8 cellular contexts compared by ENCODE assay signal in the genomic region with DNA sequence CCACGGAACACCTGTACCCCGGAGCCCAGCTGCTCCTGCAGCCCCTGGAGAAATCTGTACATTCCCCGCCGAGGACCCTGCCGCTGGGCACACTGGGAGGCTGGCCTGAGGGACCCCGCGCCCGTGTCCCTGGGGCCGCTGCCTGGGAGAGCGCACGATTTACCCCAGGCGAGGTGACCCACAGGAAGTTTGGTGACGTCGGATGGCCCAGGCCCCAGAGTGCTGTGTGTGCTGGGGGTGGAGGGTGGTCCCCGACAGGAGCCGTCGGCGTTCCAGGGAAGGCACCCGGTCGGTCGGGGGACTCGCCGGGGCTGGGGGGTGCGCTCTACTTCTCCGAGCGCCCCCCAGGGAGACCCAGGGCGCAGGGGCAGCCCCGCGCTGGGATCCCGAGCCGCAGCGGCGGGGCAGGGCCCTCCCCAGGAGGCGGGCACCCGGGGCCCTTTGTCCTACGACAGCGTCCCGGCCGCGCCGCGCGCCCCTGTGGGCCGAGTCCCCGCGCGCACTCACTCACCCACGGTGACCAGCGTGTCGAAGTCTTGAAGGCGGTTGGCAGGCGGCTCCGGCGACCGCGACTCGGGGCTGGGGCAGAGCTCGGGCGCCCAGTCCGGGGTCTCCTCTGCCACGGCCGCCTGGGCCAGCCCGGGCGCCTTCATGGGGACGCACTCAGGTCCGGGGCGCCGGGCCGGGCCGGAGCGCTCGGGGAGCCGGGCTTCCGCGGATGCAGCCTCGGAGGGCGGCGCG.
DNase-seq lines count a peak whose midpoint lies in the region; ATAC-seq and TF ChIP-seq lines count a peak whose summit lies in the region.
"Not testable (repeated sequence)": the region's sequence is repeated elsewhere in the genome, so short reads cannot be mapped to it uniquely, and the experiment has no call there.

No MANE protein-coding gene starts in this region.

- not testable (repeated sequence) for H3K9me3 ChIP-seq in lung (ENCODE audit: control insufficient read depth in 2 of 2, insufficient read depth in 1 of 2, low read length in 1 of 2)

- TF ChIP-seq CTCF in lung (IDR thresholded peaks at IDR 0.05; ENCODE audit: control extremely low read depth, extremely low read depth) = not testable (repeated sequence)

- WGBS in lung, 2 donors = no CpG with 5 or more reads among the region's 79 CpGs

- peak; percentile 42 for ATAC-seq in GM18502 (IDR thresholded peaks at IDR 0.05; ENCODE audit: poor library complexity, unreplicated experiment)
- ATAC-seq in GM19328 (IDR thresholded peaks at IDR 0.05; ENCODE audit: unreplicated experiment) = peak; percentile 33
- ATAC-seq in GM21515 (IDR thresholded peaks at IDR 0.05; ENCODE audit: unreplicated experiment) = peak; percentile 31
- peak; percentile 54 for ATAC-seq in HG02642 (IDR thresholded peaks at IDR 0.05; ENCODE audit: poor library complexity, unreplicated experiment)
- ATAC-seq in HG03045 (IDR thresholded peaks at IDR 0.05; ENCODE audit: unreplicated experiment) = peak; percentile 42
- ATAC-seq in HG03460 (IDR thresholded peaks at IDR 0.05; ENCODE audit: unreplicated experiment) = peak; percentile 40
- ATAC-seq in activated naive CD4-positive, alpha-beta T cell treated with anti-CD3 and anti-CD28 coated beads, Interleukin-2, amount 50 U/mL, for 72 hours = peak; percentile 46 to 52
- peak; percentile 33 for ATAC-seq in lung (ENCODE audit: insufficient read depth, low FRiP score)

- not testable (repeated sequence) for H3K27ac ChIP-seq in lung (ENCODE audit: low read depth in 1 of 2, low read length in 1 of 2)

- not testable (repeated sequence) for H3K36me3 Mint-ChIP-seq in activated naive CD4-positive, alpha-beta T cell treated with anti-CD3 and anti-CD28 coated beads, Interleukin-2, amount 50 U/mL, for 72 hours

- not testable (repeated sequence) for H3K27me3 ChIP-seq in lung (ENCODE audit: control insufficient read depth, insufficient read depth)

- not testable (repeated sequence) for DNase-seq in activated naive CD4-positive, alpha-beta T cell treated with anti-CD3 and anti-CD28 coated beads, Interleukin-2, amount 50 U/mL, for 72 hours (ENCODE audit: low spot score in 2 of 2); lung (ENCODE audit: low spot score)

- not testable (repeated sequence) for H3K4me3 ChIP-seq in lung

- H3K9me3 Mint-ChIP-seq in activated naive CD4-positive, alpha-beta T cell treated with anti-CD3 and anti-CD28 coated beads, Interleukin-2, amount 50 U/mL, for 72 hours = not testable (repeated sequence)

- not testable (repeated sequence) for H3K27ac Mint-ChIP-seq in activated naive CD4-positive, alpha-beta T cell treated with anti-CD3 and anti-CD28 coated beads, Interleukin-2, amount 50 U/mL, for 72 hours

- H3K36me3 ChIP-seq in lung (ENCODE audit: control insufficient read depth in 2 of 2, insufficient read depth in 2 of 2, low read length in 2 of 2) = not testable (repeated sequence)

- not testable (repeated sequence) for H3K4me1 ChIP-seq in lung (ENCODE audit: control insufficient read depth in 2 of 2, insufficient read depth in 2 of 2, low read length in 2 of 2)
